9 cellular contexts compared by ENCODE assay signal in genomic region chr14:21294026-21294425, GRCh38. TPM values are rescaled to one million over a fixed set of nuclear protein-coding genes. Genes with fewer than 3 reads are reported as not detected.
"Had no signal": no experiment of that assay in that cellular context is flagged by ENCODE, and none has a peak within 500 bp of the region (broad histone marks: within the 10 kb centered on the region; RNA-seq: fewer than 3 reads in every experiment).

No MANE protein-coding gene starts in this region.

RNA-seq across cellular contexts. Expression of gene RPGRIP1, which starts 14.1 kb away (rescaled TPM):
- total RNA-seq: activated CD4-positive, alpha-beta memory T cell treated with anti-CD3 and anti-CD28 coated beads, Interleukin-2, amount 10 ng/mL, durations not matched to agents 7 days and 5 days; activated CD4-positive, alpha-beta T cell treated with anti-CD3 and anti-CD28 coated beads, Interleukin-2, amount 10 ng/mL, durations not matched to agents 24 days and 14 days; activated CD4-positive, alpha-beta T cell treated with anti-CD3 and anti-CD28 coated beads, Interleukin-2, amount 10 ng/mL, durations not matched to agents 7 days and 5 days; activated CD8-positive, alpha-beta memory T cell treated with anti-CD3 and anti-CD28 coated beads for 36 hours; activated CD8-positive, alpha-beta memory T cell treated with anti-CD3 and anti-CD28 coated beads, Interleukin-2, amount 10 ng/mL, durations not matched to agents 7 days and 5 days; activated CD8-positive, alpha-beta T cell treated with anti-CD3 and anti-CD28 coated beads for 36 hours; activated CD8-positive, alpha-beta T cell treated with anti-CD3 and anti-CD28 coated beads, Interleukin-2, amount 10 ng/mL, durations not matched to agents 7 days and 5 days; T-helper 1 cell treated with Interleukin-12 subunit alpha and Interleukin-12 subunit beta and Interleukin-4 antibody, amounts not matched to agents 30 ng/mL and 1 ng/mL, for 36 hours; T-helper 2 cell treated with Interferon-gamma antibody and Interleukin-4, amounts not matched to agents 100 ng/mL and 5 ng/mL, for 36 hours had no signal
